ENCODE assay signal across 1 cellular context in the genomic region with DNA sequence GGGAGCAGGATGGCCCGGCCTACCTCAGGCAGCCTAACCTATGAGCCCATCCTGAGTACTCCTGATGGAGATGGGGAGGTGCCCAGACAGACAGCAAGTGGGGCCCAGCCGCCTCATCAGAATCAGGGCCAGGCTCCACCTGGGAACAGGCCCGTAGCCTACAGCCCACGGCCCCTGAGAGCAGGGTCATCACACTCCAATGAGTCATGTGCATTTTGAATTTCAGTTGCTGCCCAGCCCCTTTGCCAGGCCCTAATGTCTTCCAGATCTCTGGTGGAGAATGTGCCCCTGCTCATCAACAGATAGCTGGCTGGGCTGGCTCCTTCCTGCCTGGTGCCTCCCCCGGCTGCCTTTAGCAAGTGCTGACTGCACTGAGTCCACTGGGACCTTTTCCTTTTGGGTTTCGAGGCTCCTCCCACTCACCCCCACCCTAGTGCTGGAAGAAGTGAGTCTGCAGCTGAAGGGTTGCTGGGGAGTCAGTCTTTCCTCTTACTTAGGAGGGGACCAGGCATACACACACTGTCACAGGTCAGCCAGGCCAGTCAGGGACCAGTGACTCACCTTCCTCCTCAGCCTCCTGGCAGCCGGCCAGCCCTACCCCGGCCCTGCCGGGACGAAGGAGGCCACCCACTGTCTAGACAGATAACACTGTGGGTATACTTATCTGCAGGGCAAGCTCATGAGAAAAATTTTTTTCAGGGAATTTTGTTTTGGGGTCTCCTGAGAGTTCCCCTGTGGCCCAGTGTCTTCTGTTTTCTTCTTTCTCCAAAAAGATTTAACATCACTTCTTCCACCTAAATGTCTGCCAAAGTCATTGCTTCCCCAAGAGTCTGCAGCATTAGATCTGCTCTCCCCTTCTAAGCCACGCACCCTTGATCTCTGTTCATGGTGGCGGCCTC.
TF ChIP-seq lines count a peak whose summit lies in the region.

No MANE protein-coding gene starts in this region.

TF ChIP-seq in K562, 482 proteins besides CTCF, POLR2A, EP300 and RAD21 (continued from another document and continues in another):
- TF ChIP-seq, protein P1, sequence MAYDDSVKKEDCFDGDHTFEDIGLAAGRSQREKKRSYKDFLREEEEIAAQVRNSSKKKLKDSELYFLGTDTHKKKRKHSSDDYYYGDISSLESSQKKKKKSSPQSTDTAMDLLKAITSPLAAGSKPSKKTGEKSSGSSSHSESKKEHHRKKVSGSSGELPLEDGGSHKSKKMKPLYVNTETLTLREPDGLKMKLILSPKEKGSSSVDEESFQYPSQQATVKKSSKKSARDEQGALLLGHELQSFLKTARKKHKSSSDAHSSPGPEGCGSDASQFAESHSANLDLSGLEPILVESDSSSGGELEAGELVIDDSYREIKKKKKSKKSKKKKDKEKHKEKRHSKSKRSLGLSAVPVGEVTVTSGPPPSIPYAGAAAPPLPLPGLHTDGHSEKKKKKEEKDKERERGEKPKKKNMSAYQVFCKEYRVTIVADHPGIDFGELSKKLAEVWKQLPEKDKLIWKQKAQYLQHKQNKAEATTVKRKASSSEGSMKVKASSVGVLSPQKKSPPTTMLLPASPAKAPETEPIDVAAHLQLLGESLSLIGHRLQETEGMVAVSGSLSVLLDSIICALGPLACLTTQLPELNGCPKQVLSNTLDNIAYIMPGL (CRISPR knock-in tag; IDR thresholded peaks at IDR 0.05), result 0 out of 2 replicates have a peak, but pooled peaks have one; percentile 30
- TF ChIP-seq, protein P2, sequence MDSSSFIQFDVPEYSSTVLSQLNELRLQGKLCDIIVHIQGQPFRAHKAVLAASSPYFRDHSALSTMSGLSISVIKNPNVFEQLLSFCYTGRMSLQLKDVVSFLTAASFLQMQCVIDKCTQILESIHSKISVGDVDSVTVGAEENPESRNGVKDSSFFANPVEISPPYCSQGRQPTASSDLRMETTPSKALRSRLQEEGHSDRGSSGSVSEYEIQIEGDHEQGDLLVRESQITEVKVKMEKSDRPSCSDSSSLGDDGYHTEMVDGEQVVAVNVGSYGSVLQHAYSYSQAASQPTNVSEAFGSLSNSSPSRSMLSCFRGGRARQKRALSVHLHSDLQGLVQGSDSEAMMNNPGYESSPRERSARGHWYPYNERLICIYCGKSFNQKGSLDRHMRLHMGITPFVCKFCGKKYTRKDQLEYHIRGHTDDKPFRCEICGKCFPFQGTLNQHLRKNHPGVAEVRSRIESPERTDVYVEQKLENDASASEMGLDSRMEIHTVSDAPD (CRISPR knock-in tag; IDR thresholded peaks at IDR 0.05), result no peak
- peak; percentile 36; the same call in 1 of the 2 replicates for TF ChIP-seq ZSCAN32 (CRISPR knock-in tag; IDR thresholded peaks at IDR 0.05)
- TF ChIP-seq GABPB1 (CRISPR knock-in tag; IDR thresholded peaks at IDR 0.05), result 0 out of 2 replicates have a peak, but pooled peaks have one; percentile 66
- TF ChIP-seq COPS2 (conservative IDR thresholded peaks at IDR 0.05), result no peak
- TF ChIP-seq TBL1XR1 (IDR thresholded peaks at IDR 0.05; ENCODE audit: low read length in 2 of 2), result peak; percentile 98 to 99
- TF ChIP-seq HNRNPLL (IDR thresholded peaks at IDR 0.05; ENCODE audit: low read depth, low read length, poor library complexity, severe bottlenecking), result peak; percentile 36
- TF ChIP-seq, protein P3, sequence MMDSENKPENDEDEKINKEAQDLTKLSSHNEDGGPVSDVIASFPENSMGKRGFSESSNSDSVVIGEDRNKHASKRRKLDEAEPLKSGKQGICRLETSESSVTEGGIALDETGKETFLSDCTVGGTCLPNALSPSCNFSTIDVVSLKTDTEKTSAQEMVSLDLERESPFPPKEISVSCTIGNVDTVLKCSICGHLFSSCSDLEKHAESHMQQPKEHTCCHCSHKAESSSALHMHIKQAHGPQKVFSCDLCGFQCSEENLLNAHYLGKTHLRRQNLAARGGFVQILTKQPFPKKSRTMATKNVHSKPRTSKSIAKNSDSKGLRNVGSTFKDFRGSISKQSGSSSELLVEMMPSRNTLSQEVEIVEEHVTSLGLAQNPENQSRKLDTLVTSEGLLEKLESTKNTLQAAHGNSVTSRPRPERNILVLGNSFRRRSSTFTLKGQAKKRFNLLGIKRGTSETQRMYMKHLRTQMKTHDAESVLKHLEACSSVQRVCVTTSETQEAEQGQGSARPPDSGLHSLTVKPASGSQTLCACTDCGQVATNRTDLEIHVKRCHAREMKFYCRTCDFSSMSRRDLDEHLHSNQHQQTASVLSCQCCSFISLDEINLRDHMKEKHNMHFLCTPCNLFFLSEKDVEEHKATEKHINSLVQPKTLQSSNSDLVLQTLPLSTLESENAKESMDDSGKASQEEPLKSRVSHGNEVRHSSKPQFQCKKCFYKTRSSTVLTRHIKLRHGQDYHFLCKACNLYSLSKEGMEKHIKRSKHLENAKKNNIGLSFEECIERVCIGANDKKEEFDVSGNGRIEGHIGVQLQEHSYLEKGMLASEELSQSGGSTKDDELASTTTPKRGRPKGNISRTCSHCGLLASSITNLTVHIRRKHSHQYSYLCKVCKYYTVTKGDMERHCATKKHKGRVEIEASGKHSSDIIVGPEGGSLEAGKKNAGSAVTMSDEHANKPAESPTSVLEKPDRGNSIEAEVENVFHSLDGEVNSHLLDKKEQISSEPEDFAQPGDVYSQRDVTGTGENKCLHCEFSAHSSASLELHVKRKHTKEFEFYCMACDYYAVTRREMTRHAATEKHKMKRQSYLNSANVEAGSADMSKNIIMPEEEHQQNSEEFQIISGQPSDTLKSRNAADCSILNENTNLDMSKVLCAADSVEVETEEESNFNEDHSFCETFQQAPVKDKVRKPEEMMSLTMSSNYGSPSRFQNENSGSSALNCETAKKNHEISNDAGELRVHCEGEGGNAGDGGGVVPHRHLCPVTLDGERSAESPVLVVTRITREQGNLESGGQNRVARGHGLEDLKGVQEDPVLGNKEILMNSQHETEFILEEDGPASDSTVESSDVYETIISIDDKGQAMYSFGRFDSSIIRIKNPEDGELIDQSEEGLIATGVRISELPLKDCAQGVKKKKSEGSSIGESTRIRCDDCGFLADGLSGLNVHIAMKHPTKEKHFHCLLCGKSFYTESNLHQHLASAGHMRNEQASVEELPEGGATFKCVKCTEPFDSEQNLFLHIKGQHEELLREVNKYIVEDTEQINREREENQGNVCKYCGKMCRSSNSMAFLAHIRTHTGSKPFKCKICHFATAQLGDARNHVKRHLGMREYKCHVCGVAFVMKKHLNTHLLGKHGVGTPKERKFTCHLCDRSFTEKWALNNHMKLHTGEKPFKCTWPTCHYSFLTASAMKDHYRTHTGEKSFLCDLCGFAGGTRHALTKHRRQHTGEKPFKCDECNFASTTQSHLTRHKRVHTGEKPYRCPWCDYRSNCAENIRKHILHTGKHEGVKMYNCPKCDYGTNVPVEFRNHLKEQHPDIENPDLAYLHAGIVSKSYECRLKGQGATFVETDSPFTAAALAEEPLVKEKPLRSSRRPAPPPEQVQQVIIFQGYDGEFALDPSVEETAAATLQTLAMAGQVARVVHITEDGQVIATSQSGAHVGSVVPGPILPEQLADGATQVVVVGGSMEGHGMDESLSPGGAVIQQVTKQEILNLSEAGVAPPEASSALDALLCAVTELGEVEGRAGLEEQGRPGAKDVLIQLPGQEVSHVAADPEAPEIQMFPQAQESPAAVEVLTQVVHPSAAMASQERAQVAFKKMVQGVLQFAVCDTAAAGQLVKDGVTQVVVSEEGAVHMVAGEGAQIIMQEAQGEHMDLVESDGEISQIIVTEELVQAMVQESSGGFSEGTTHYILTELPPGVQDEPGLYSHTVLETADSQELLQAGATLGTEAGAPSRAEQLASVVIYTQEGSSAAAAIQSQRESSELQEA (IDR thresholded peaks at IDR 0.05; ENCODE audit: low read depth), result no peak
- TF ChIP-seq, protein P4, sequence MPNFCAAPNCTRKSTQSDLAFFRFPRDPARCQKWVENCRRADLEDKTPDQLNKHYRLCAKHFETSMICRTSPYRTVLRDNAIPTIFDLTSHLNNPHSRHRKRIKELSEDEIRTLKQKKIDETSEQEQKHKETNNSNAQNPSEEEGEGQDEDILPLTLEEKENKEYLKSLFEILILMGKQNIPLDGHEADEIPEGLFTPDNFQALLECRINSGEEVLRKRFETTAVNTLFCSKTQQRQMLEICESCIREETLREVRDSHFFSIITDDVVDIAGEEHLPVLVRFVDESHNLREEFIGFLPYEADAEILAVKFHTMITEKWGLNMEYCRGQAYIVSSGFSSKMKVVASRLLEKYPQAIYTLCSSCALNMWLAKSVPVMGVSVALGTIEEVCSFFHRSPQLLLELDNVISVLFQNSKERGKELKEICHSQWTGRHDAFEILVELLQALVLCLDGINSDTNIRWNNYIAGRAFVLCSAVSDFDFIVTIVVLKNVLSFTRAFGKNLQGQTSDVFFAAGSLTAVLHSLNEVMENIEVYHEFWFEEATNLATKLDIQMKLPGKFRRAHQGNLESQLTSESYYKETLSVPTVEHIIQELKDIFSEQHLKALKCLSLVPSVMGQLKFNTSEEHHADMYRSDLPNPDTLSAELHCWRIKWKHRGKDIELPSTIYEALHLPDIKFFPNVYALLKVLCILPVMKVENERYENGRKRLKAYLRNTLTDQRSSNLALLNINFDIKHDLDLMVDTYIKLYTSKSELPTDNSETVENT (CRISPR knock-in tag; IDR thresholded peaks at IDR 0.05), result peak; percentile 63
- no peak for TF ChIP-seq GTF2A2 (tag; IDR thresholded peaks at IDR 0.05)
- peak; percentile 77; the same call in 1 of the 2 replicates for TF ChIP-seq HNRNPL (IDR thresholded peaks at IDR 0.05; ENCODE audit: low read depth, low read length)
- TF ChIP-seq, protein P5, sequence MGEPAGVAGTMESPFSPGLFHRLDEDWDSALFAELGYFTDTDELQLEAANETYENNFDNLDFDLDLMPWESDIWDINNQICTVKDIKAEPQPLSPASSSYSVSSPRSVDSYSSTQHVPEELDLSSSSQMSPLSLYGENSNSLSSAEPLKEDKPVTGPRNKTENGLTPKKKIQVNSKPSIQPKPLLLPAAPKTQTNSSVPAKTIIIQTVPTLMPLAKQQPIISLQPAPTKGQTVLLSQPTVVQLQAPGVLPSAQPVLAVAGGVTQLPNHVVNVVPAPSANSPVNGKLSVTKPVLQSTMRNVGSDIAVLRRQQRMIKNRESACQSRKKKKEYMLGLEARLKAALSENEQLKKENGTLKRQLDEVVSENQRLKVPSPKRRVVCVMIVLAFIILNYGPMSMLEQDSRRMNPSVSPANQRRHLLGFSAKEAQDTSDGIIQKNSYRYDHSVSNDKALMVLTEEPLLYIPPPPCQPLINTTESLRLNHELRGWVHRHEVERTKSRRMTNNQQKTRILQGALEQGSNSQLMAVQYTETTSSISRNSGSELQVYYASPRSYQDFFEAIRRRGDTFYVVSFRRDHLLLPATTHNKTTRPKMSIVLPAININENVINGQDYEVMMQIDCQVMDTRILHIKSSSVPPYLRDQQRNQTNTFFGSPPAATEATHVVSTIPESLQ (CRISPR knock-in tag; IDR thresholded peaks at IDR 0.05), result no peak
- peak; percentile 100 for TF ChIP-seq SMARCC2 (IDR thresholded peaks at IDR 0.05; ENCODE audit: low read depth)
- TF ChIP-seq, protein P6, sequence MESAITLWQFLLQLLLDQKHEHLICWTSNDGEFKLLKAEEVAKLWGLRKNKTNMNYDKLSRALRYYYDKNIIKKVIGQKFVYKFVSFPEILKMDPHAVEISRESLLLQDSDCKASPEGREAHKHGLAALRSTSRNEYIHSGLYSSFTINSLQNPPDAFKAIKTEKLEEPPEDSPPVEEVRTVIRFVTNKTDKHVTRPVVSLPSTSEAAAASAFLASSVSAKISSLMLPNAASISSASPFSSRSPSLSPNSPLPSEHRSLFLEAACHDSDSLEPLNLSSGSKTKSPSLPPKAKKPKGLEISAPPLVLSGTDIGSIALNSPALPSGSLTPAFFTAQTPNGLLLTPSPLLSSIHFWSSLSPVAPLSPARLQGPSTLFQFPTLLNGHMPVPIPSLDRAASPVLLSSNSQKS (CRISPR knock-in tag; IDR thresholded peaks at IDR 0.05), result no peak
- peak; percentile 61 to 65; a peak in 2 of 4 replicates for TF ChIP-seq FOXK2 (conservative IDR thresholded peaks at IDR 0.05 in 1 of 2, IDR thresholded peaks at IDR 0.05 in 1 of 2; ENCODE audit: low read depth in 2 of 2)
- TF ChIP-seq TRIM24 (IDR thresholded peaks at IDR 0.05), result peak; percentile 64 to 87; a peak in 3 of 4 replicates
- TF ChIP-seq, protein P7, sequence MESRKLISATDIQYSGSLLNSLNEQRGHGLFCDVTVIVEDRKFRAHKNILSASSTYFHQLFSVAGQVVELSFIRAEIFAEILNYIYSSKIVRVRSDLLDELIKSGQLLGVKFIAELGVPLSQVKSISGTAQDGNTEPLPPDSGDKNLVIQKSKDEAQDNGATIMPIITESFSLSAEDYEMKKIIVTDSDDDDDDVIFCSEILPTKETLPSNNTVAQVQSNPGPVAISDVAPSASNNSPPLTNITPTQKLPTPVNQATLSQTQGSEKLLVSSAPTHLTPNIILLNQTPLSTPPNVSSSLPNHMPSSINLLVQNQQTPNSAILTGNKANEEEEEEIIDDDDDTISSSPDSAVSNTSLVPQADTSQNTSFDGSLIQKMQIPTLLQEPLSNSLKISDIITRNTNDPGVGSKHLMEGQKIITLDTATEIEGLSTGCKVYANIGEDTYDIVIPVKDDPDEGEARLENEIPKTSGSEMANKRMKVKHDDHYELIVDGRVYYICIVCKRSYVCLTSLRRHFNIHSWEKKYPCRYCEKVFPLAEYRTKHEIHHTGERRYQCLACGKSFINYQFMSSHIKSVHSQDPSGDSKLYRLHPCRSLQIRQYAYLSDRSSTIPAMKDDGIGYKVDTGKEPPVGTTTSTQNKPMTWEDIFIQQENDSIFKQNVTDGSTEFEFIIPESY (CRISPR knock-in tag; IDR thresholded peaks at IDR 0.05), result peak; percentile 9; the same call in 1 of the 2 replicates
- TF ChIP-seq NCOA1 (IDR thresholded peaks at IDR 0.05; ENCODE audit: low read depth), result peak; percentile 66; the same call in 1 of the 2 replicates
- TF ChIP-seq HDAC1 (IDR thresholded peaks at IDR 0.05), result peak in 1 of 2 experiments; percentile 42; a peak in 2 of 4 replicates
- peak; percentile 92 for TF ChIP-seq TCF3 (CRISPR knock-in tag; IDR thresholded peaks at IDR 0.05)
- no peak; the same call in 1 of the 2 replicates for TF ChIP-seq TGIF2 (CRISPR knock-in tag; IDR thresholded peaks at IDR 0.05)
- TF ChIP-seq CXXC5 (CRISPR knock-in tag; IDR thresholded peaks at IDR 0.05), result peak; percentile 87
- peak; percentile 38; the same call in 1 of the 2 replicates for TF ChIP-seq HDAC8 (tag; IDR thresholded peaks at IDR 0.05)
- TF ChIP-seq JUNB (CRISPR knock-in tag; conservative IDR thresholded peaks at IDR 0.05), result peak; percentile 31; the same call in 1 of the 2 replicates
- TF ChIP-seq, protein P8, sequence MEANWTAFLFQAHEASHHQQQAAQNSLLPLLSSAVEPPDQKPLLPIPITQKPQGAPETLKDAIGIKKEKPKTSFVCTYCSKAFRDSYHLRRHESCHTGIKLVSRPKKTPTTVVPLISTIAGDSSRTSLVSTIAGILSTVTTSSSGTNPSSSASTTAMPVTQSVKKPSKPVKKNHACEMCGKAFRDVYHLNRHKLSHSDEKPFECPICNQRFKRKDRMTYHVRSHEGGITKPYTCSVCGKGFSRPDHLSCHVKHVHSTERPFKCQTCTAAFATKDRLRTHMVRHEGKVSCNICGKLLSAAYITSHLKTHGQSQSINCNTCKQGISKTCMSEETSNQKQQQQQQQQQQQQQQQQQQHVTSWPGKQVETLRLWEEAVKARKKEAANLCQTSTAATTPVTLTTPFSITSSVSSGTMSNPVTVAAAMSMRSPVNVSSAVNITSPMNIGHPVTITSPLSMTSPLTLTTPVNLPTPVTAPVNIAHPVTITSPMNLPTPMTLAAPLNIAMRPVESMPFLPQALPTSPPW (CRISPR knock-in tag; IDR thresholded peaks at IDR 0.05), result peak; percentile 92
- TF ChIP-seq FOSL1 (tag; conservative IDR thresholded peaks at IDR 0.05), result peak; percentile 100
- TF ChIP-seq ZNF583 (CRISPR knock-in tag; IDR thresholded peaks at IDR 0.05), result no peak
- TF ChIP-seq, protein P9, sequence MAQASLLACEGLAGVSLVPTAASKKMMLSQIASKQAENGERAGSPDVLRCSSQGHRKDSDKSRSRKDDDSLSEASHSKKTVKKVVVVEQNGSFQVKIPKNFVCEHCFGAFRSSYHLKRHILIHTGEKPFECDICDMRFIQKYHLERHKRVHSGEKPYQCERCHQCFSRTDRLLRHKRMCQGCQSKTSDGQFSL (CRISPR knock-in tag; IDR thresholded peaks at IDR 0.05), result no peak
- TF ChIP-seq, protein P9 (tag; IDR thresholded peaks at IDR 0.05), result no peak
